Comparison of ENCODE assay signal across 14 cellular contexts in the genomic region with DNA sequence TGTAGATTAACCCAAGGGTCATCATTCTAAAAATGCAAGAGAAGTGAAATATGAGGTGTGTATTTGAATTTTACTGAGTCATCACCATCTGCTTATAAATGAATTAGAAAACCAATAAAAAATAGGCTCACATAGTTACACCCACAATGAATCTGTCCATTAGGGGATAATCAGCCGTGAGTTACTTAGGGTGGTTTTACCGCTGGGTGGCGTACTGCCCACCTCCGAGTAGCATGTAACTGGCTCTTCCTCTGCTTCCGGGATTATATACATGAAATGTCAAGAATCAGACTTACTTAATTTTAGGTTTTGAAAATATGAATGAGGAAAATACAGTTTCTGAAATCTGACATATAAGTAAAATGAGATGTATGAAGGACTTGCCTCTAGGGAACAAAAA.
DNase-seq lines count a peak whose midpoint lies in the region; ATAC-seq and TF ChIP-seq lines count a peak whose summit lies in the region.
"Had no signal": no experiment of that assay in that cellular context is flagged by ENCODE, and none has a peak within 500 bp of the region (broad histone marks: within the 10 kb centered on the region; RNA-seq: fewer than 3 reads in every experiment).

No MANE protein-coding gene starts in this region.

- no peaks in the 10 kb centered on the region for H3K9me2 ChIP-seq in HCT116 (ENCODE audit: insufficient read depth)
- H3K9me2 ChIP-seq in PC-3 (replicated peaks; ENCODE audit: low read length): no peaks in the 10 kb centered on the region

- 0 out of 2 replicates have a peak, but pooled peaks have one; percentile 10 for TF ChIP-seq RAD21 in HCT116 (IDR thresholded peaks at IDR 0.05; ENCODE audit: low read depth)

- H3K79me2 ChIP-seq in HCT116 (ENCODE audit: insufficient read depth, low read length) (no peaks in the 10 kb centered on the region), PC-3 (ENCODE audit: low read length) (no peaks in the 10 kb centered on the region)

- TF ChIP-seq CTCF in GM12864 (IDR thresholded peaks at IDR 0.05; ENCODE audit: low read depth, low read length, missing control alignments) (peak; percentile 9), HCT116 (IDR thresholded peaks at IDR 0.05 in 2 of 3, conservative IDR thresholded peaks at IDR 0.05 in 1 of 3; ENCODE audit: borderline replicate concordance in 1 of 3, insufficient read depth in 1 of 3, low read depth in 2 of 3, low read length in 2 of 3) (peak in 2 of 3 experiments; percentile 25 to 52; a peak in 3 of 6 replicates), PC-3 (conservative IDR thresholded peaks at IDR 0.05; ENCODE audit: low read depth, low read length) (peak; percentile 72), coronary artery (IDR thresholded peaks at IDR 0.05) (no peak)

- H3K4me3 ChIP-seq in GM12864 (ENCODE audit: low read depth, low read length): no peak overlapping the region
- H3K4me3 ChIP-seq in HCT116 (replicated peaks in 1 of 2; ENCODE audit: low read depth in 1 of 2, low read length in 2 of 2): no peak overlapping the region
- H3K4me3 ChIP-seq in PC-3 (ENCODE audit: low read length): no peak overlapping the region
- no peak overlapping the region for H3K4me3 ChIP-seq in coronary artery
- H3K4me3 ChIP-seq: esophagus muscularis mucosa had no signal

- no peaks in the 10 kb centered on the region for H3K36me3 ChIP-seq in HCT116 (ENCODE audit: control insufficient read depth in 1 of 2, insufficient read depth in 2 of 2, low read length in 2 of 2)
- H3K36me3 ChIP-seq in PC-3 (ENCODE audit: low read depth, low read length): no peaks in the 10 kb centered on the region
- H3K36me3 ChIP-seq: esophagus muscularis mucosa had no signal

- POLR2A ChIA-PET in HCT116 (lab: Charles Lee) (no interaction called here), PC-3 (lab: Charles Lee; ENCODE audit: unreplicated experiment) (no interaction called here)

- no peaks in the 10 kb centered on the region for H3K27me3 ChIP-seq in HCT116 (ENCODE audit: insufficient read depth, low read length)
- H3K27me3 ChIP-seq in PC-3 (ENCODE audit: low read length): 0 out of 2 replicates have a peak, but pooled peaks cover 7% of the 10 kb centered on the region
- H3K27me3 ChIP-seq: esophagus muscularis mucosa had no signal

- no peak overlapping the region for H3K27ac ChIP-seq in HCT116 (ENCODE audit: low read depth, low read length)
- H3K27ac ChIP-seq in PC-3 (ENCODE audit: low read length): peak overlapping the region; percentile 44
- no peak overlapping the region for H3K27ac ChIP-seq in coronary artery
- H3K27ac ChIP-seq: esophagus muscularis mucosa had no signal

- H3K4me2 ChIP-seq in HCT116 (ENCODE audit: low read length): no peak overlapping the region
- peak overlapping the region; percentile 60 for H3K4me2 ChIP-seq in PC-3 (ENCODE audit: low read length)

- peaks cover 5% of the 10 kb centered on the region for H3F3A ChIP-seq in PC-3 (ENCODE audit: low read length, unreplicated experiment)

- DNase-seq in GM12864 (ENCODE audit: low read depth): no peak
- DNase-seq in HCT116 (ENCODE audit: low read depth, low spot score): no peak
- peak; percentile 74 for DNase-seq in PC-3
- DNase-seq in left lobe of liver (ENCODE audit: low spot score): no peak
- DNase-seq in nucleus accumbens (lab: John Stamatoyannopoulos, UW): no peak
- DNase-seq in germinal center (ENCODE audit: low spot score): no peak
- DNase-seq in coronary artery (ENCODE audit: low spot score): no peak
- DNase-seq: activated B cell treated with CpG ODN at 0.5 μM for 24 hours; activated T-cell treated with anti-CD3 and anti-CD28 coated beads, Interleukin-2, amount 50 U/mL, for 1 hour; hypothalamus; NCI-H1417 treated with DMSO at 0.1 percent for 48 hours; SIG-M5; small intestine had no signal

- ATAC-seq in HCT116 (no peak), PC-3 (peak; percentile 29), left lobe of liver (peak; percentile 58)

- no peaks in the 10 kb centered on the region for H3K9me3 ChIP-seq in HCT116 (ENCODE audit: control insufficient read depth in 1 of 2, insufficient read depth in 1 of 2, low read depth in 1 of 2, low read length in 2 of 2)
- no peaks in the 10 kb centered on the region for H3K9me3 ChIP-seq in PC-3 (ENCODE audit: low read length)
- H3K9me3 ChIP-seq: esophagus muscularis mucosa had no signal

- no peak for TF ChIP-seq POLR2A in HCT116 (IDR thresholded peaks at IDR 0.05; ENCODE audit: borderline replicate concordance, extremely low read depth, insufficient read depth, insufficient read length)

- CTCF ChIA-PET in HCT116 (lab: Charles Lee): no interaction called here
- CTCF ChIA-PET in PC-3 (lab: Charles Lee): no interaction called here

- intact Hi-C loops in HCT116 (cut with micrococcal nuclease) (loop anchor here (10.0 kb wide), 1 partner anchor 300 kb away; no protein-coding TSS in a partner anchor), PC-3 (cut with micrococcal nuclease) (loop anchor here (10.0 kb wide), 1 partner anchor 300 kb away; no protein-coding TSS in a partner anchor)

- BruUV-seq in HCT116 (replicated peaks; lab: Mats Ljungman, UMichigan): no TSS peak
- BruUV-seq in PC-3 (replicated peaks; lab: Mats Ljungman, UMichigan): no TSS peak

- H2AFZ ChIP-seq in HCT116 (ENCODE audit: low read depth, low read length, poor library complexity, severe bottlenecking) (no peak overlapping the region), PC-3 (ENCODE audit: low read length) (no peak overlapping the region)

- H3K4me1 ChIP-seq in HCT116 (ENCODE audit: control insufficient read depth in 1 of 2, insufficient read depth in 2 of 2, low read length in 2 of 2) (no peaks in the 10 kb centered on the region), PC-3 (ENCODE audit: insufficient read depth, low read length) (peaks cover 32% of the 10 kb centered on the region)
- H3K4me1 ChIP-seq: esophagus muscularis mucosa had no signal

- RAD21 ChIA-PET in HCT116 (lab: Charles Lee; ENCODE audit: low non-redundant PET in 1 of 2, low total read pairs in 2 of 2, uncharacterized antibody in 2 of 2, unreplicated experiment in 2 of 2): no interaction called here

- H3K9ac ChIP-seq in HCT116 (ENCODE audit: low read length) (no peak overlapping the region), PC-3 (ENCODE audit: low read length) (no peak overlapping the region)

- H4K20me1 ChIP-seq in HCT116 (ENCODE audit: insufficient read depth) (no peaks in the 10 kb centered on the region), PC-3 (ENCODE audit: low read length) (no peaks in the 10 kb centered on the region)

TF ChIP-seq in HCT116, 20 proteins besides CTCF, POLR2A, EP300 and RAD21 (continues in another document):
- TF ChIP-seq ZBTB33 (IDR thresholded peaks at IDR 0.05; ENCODE audit: extremely low read depth, insufficient replicate concordance, low read length) (no peak), SIN3A (IDR thresholded peaks at IDR 0.05; ENCODE audit: low read depth) (no peak), ZFX (IDR thresholded peaks at IDR 0.05) (no peak), FOSL1 (IDR thresholded peaks at IDR 0.05; ENCODE audit: low read depth) (no peak), SRF (IDR thresholded peaks at IDR 0.05; ENCODE audit: low read depth) (no peak), JUND (IDR thresholded peaks at IDR 0.05) (no peak), EZH2 (IDR thresholded peaks at IDR 0.05) (no peak), POLR2AphosphoS5 (IDR thresholded peaks at IDR 0.05; ENCODE audit: low read depth, low read length) (no peak), SP1 (IDR thresholded peaks at IDR 0.05; ENCODE audit: low read depth) (no peak), EZH2phosphoT487 (IDR thresholded peaks at IDR 0.05; ENCODE audit: borderline replicate concordance) (no peak), REST (IDR thresholded peaks at IDR 0.05; ENCODE audit: low read depth) (no peak)
- TF ChIP-seq, protein P1, sequence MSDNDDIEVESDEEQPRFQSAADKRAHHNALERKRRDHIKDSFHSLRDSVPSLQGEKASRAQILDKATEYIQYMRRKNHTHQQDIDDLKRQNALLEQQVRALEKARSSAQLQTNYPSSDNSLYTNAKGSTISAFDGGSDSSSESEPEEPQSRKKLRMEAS (IDR thresholded peaks at IDR 0.05): no peak
